19 cellular contexts compared by ENCODE assay signal in the genomic region with DNA sequence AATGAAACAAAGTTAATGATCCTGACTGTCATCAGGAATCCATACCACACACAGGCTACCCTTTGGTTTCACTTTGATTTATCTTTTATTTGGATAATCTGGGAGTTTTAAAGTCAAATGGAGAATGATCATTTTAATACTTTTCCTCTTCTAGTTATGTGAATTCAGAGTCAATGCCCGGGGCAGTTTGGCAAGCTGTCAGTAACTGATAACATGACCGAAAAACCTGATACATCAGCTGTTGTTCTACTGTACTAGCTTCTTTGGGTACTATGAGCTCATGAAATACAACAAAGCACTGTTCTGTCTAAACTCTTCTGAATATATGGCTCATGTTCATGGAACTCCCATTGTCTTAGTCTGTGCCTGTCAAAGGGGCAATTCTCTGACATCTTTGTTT. TPM values are rescaled to one million over a fixed set of nuclear protein-coding genes. Genes with fewer than 3 reads are reported as not detected.
DNase-seq lines count a peak whose midpoint lies in the region; ATAC-seq and TF ChIP-seq lines count a peak whose summit lies in the region.
"Had no signal": no experiment of that assay in that cellular context is flagged by ENCODE, and none has a peak within 500 bp of the region (broad histone marks: within the 10 kb centered on the region; RNA-seq: fewer than 3 reads in every experiment).

No MANE protein-coding gene starts in this region.

- H2AFZ ChIP-seq in Loucy (ENCODE audit: low read length), result peak overlapping the region; percentile 67
- H2AFZ ChIP-seq: PC-9 had no signal

- 25% methylated on average over 2 of the region's 2 CpGs for WGBS in liver

- peak in 1 of 2 donors; percentile 9 for TF ChIP-seq RAD21 in liver (IDR thresholded peaks at IDR 0.05)

- H3K27me3 Mint-ChIP-seq in activated naive CD8-positive, alpha-beta T cell treated with anti-CD3 and anti-CD28 coated beads, Interleukin-2, amount 50 U/mL, for 24 hours, result peaks cover under 1% of the 10 kb centered on the region

- H3K36me3 Mint-ChIP-seq in activated naive CD8-positive, alpha-beta T cell treated with anti-CD3 and anti-CD28 coated beads, Interleukin-2, amount 50 U/mL, for 24 hours (ENCODE audit: low read depth), result no peaks in the 10 kb centered on the region
- H3K36me3 Mint-ChIP-seq: activated CD8-positive, alpha-beta memory T cell treated with anti-CD3 and anti-CD28 coated beads, Interleukin-2, amount 10 ng/mL, durations not matched to agents 7 days and 5 days; CD4-positive, alpha-beta memory T cell had no signal

- no peak overlapping the region for H3K4me3 ChIP-seq in Loucy (ENCODE audit: low read length, poor library complexity, severe bottlenecking)
- H3K4me3 ChIP-seq in dorsolateral prefrontal cortex, result peak overlapping the region in 39 of 59 donors; percentile 1 to 51 (median 26)
- no peak overlapping the region for H3K4me3 ChIP-seq in liver (ENCODE audit: low read depth in 1 of 3, low read length in 3 of 3)
- H3K4me3 ChIP-seq: left ventricle myocardium inferior, PC-9 had no signal

- intact Hi-C loops in dorsolateral prefrontal cortex (cut with DNase I), result loop anchor here (5.0 kb wide), 2 partner anchors 83 to 88 kb away; a partner anchor contains a TSS

- no peaks in the 10 kb centered on the region for H3K4me1 Mint-ChIP-seq in activated naive CD8-positive, alpha-beta T cell treated with anti-CD3 and anti-CD28 coated beads, Interleukin-2, amount 50 U/mL, for 24 hours

- no peaks in the 10 kb centered on the region for H3K79me2 ChIP-seq in Loucy (ENCODE audit: insufficient read depth, low read length)

- H3K4me1 ChIP-seq in Loucy (ENCODE audit: insufficient read depth, low read length, poor library complexity, severe bottlenecking), result peaks cover 10% of the 10 kb centered on the region
- H3K4me1 ChIP-seq in liver (ENCODE audit: control insufficient read depth in 4 of 4, insufficient read depth in 4 of 4, low read length in 3 of 4), result peaks cover 0 to 24% (median 3%) of the 10 kb centered on the region in 4 donors
- H3K4me1 ChIP-seq: left ventricle myocardium inferior had no signal

- H3F3A ChIP-seq in Loucy (ENCODE audit: low read depth), result no peaks in the 10 kb centered on the region

- ATAC-seq in activated naive CD8-positive, alpha-beta T cell treated with anti-CD3 and anti-CD28 coated beads, Interleukin-2, amount 50 U/mL, for 24 hours, result no peak
- ATAC-seq: activated CD8-positive, alpha-beta memory T cell treated with anti-CD3 and anti-CD28 coated beads, Interleukin-2, amount 10 ng/mL, durations not matched to agents 7 days and 5 days; sciatic nerve; stimulated activated naive CD8-positive, alpha-beta T cell treated with anti-CD3 and anti-CD28 coated beads, Interleukin-15, amount 100 ng/mL, for 72 hours had no signal

- H3K27me3 ChIP-seq in Loucy (ENCODE audit: insufficient read depth, low read length, poor library complexity, severe bottlenecking) (no peaks in the 10 kb centered on the region), dorsolateral prefrontal cortex (no peaks in the 10 kb centered on the region), liver (ENCODE audit: control insufficient read depth in 4 of 4, insufficient read depth in 4 of 4, low read length in 3 of 4) (no peaks in the 10 kb centered on the region)

- H3K9me3 Mint-ChIP-seq in activated naive CD8-positive, alpha-beta T cell treated with anti-CD3 and anti-CD28 coated beads, Interleukin-2, amount 50 U/mL, for 24 hours, result no peaks in the 10 kb centered on the region
- H3K9me3 Mint-ChIP-seq: stimulated activated naive CD8-positive, alpha-beta T cell treated with anti-CD3 and anti-CD28 coated beads, Interleukin-15, amount 100 ng/mL, for 72 hours had no signal

- no peak for TF ChIP-seq CTCF in Loucy (conservative IDR thresholded peaks at IDR 0.05; ENCODE audit: low read length)
- TF ChIP-seq CTCF in dorsolateral prefrontal cortex (IDR thresholded peaks at IDR 0.05 in 54 of 56, conservative IDR thresholded peaks at IDR 0.05 in 2 of 56; ENCODE audit: low read depth in 1 of 56, partially characterized antibody in 56 of 56), result no peak
- TF ChIP-seq CTCF in liver (IDR thresholded peaks at IDR 0.05; ENCODE audit: low read depth, low read length, missing input control), result no peak

- H3K4me2 ChIP-seq in Loucy (ENCODE audit: low read depth, low read length, poor library complexity, severe bottlenecking), result no peak overlapping the region
- H3K4me2 ChIP-seq: PC-9 had no signal

- H3K27ac ChIP-seq in dorsolateral prefrontal cortex (peak overlapping the region; percentile 14 to 98 (median 89)), liver (ENCODE audit: low read depth in 1 of 2, low read length in 2 of 2) (peak overlapping the region; percentile 84)
- H3K27ac ChIP-seq: left ventricle myocardium inferior, PC-9 had no signal

- H3K36me3 ChIP-seq in Loucy (ENCODE audit: insufficient read depth, low read length), result no peaks in the 10 kb centered on the region
- H3K36me3 ChIP-seq in liver (ENCODE audit: control insufficient read depth in 4 of 4, insufficient read depth in 3 of 4, low read depth in 1 of 4, low read length in 3 of 4), result no peaks in the 10 kb centered on the region
- H3K36me3 ChIP-seq: left ventricle myocardium inferior had no signal

- no peak overlapping the region for H3K4me3 Mint-ChIP-seq in activated naive CD8-positive, alpha-beta T cell treated with anti-CD3 and anti-CD28 coated beads, Interleukin-2, amount 50 U/mL, for 24 hours
- H3K4me3 Mint-ChIP-seq: activated CD8-positive, alpha-beta memory T cell treated with anti-CD3 and anti-CD28 coated beads, Interleukin-2, amount 10 ng/mL, durations not matched to agents 7 days and 5 days; stimulated activated naive CD8-positive, alpha-beta T cell treated with anti-CD3 and anti-CD28 coated beads, Interleukin-15, amount 100 ng/mL, for 72 hours had no signal

- peak; percentile 63 for DNase-seq in Ammon's horn (ENCODE audit: low spot score)
- DNase-seq in dorsolateral prefrontal cortex, result peak in 2 of 10 donors; percentile 50 to 60
- DNase-seq in NCI-H526 (lab: John Stamatoyannopoulos, UW), result no peak
- no peak for DNase-seq in activated T-cell treated with anti-CD3 and anti-CD28 coated beads for 4 hours
- no peak for DNase-seq in activated naive CD8-positive, alpha-beta T cell treated with anti-CD3 and anti-CD28 coated beads, Interleukin-2, amount 50 U/mL, for 24 hours
- no peak for DNase-seq in stimulated activated CD4-positive, alpha-beta T cell treated with anti-CD3 and anti-CD28 coated beads, Interleukin-15, amount 100 ng/mL, for 24 hours
- DNase-seq: activated CD4-positive, alpha-beta T cell treated with anti-CD3 and anti-CD28 coated beads for 4 hours; activated CD8-positive, alpha-beta memory T cell treated with anti-CD3 and anti-CD28 coated beads, Interleukin-2, amount 10 ng/mL, durations not matched to agents 7 days and 5 days; activated effector memory CD4-positive, alpha-beta T cell treated with anti-CD3 and anti-CD28 coated beads, Interleukin-2, amount 50 U/mL, for 16 hours; CD4-positive, alpha-beta memory T cell; DND-41; left ventricle myocardium inferior; NCI-H1092 treated with DMSO at 0.1 percent for 48 hours; NCI-H748 treated with DMSO at 0.1 percent for 48 hours; PC-9; stimulated activated naive CD8-positive, alpha-beta T cell treated with anti-CD3 and anti-CD28 coated beads, Interleukin-15, amount 100 ng/mL, for 72 hours had no signal

- H4K20me1 ChIP-seq in Loucy (ENCODE audit: insufficient read depth, low read length, poor library complexity, severe bottlenecking), result no peaks in the 10 kb centered on the region

- H3K9me3 ChIP-seq in Loucy (ENCODE audit: insufficient read depth, low read depth, low read length), result no peaks in the 10 kb centered on the region
- no peaks in the 10 kb centered on the region for H3K9me3 ChIP-seq in liver (ENCODE audit: control insufficient read depth in 4 of 4, low read length in 3 of 4)
- H3K9me3 ChIP-seq: left ventricle myocardium inferior had no signal

- no peak overlapping the region for H3K9ac ChIP-seq in Loucy (ENCODE audit: low read depth, low read length, poor library complexity, severe bottlenecking)
- peak overlapping the region in 1 of 2 donors; percentile 21 for H3K9ac ChIP-seq in liver (ENCODE audit: low read depth in 1 of 2, low read length in 2 of 2)

- no peaks in the 10 kb centered on the region for H3K9me2 ChIP-seq in Loucy (replicated peaks; ENCODE audit: low read depth, low read length)

- H3K27ac Mint-ChIP-seq in activated naive CD8-positive, alpha-beta T cell treated with anti-CD3 and anti-CD28 coated beads, Interleukin-2, amount 50 U/mL, for 24 hours, result no peak overlapping the region
- H3K27ac Mint-ChIP-seq: CD4-positive, alpha-beta memory T cell; stimulated activated naive CD8-positive, alpha-beta T cell treated with anti-CD3 and anti-CD28 coated beads, Interleukin-15, amount 100 ng/mL, for 72 hours had no signal

TF ChIP-seq in liver, 16 proteins besides CTCF, POLR2A, EP300 and RAD21:
- peak; percentile 8 for TF ChIP-seq YY1 (IDR thresholded peaks at IDR 0.05)
- TF ChIP-seq SP1 (IDR thresholded peaks at IDR 0.05), result no peak
- TF ChIP-seq, protein P1, sequence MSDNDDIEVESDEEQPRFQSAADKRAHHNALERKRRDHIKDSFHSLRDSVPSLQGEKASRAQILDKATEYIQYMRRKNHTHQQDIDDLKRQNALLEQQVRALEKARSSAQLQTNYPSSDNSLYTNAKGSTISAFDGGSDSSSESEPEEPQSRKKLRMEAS (IDR thresholded peaks at IDR 0.05), result no peak

RNA-seq across cellular contexts. Expression of a gene that starts 30.2 kb away (rescaled TPM):
- 1 to 10 TPM in 1 of 120 experiments, under 1 TPM in 115, not detected in 4; 0.08 to 1.1 (median 0.33) TPM for total RNA-seq in dorsolateral prefrontal cortex
- under 1 TPM; 0.59 to 0.65 TPM for total RNA-seq in liver
- polyA plus RNA-seq in liver, result under 1 TPM; 0.08 to 0.32 TPM
- polyA plus RNA-seq: CD4-positive, alpha-beta memory T cell had no signal

Comparison
In these comparisons a context has a peak if more than half of its experiments do, and no peak if none do; other contexts are left out.
1. H3K4me3 ChIP-seq: peak in dorsolateral prefrontal cortex (39 of 59); none in Loucy (single experiment) and liver (0 of 3).